8 cellular contexts compared by ENCODE assay signal in the genomic region with DNA sequence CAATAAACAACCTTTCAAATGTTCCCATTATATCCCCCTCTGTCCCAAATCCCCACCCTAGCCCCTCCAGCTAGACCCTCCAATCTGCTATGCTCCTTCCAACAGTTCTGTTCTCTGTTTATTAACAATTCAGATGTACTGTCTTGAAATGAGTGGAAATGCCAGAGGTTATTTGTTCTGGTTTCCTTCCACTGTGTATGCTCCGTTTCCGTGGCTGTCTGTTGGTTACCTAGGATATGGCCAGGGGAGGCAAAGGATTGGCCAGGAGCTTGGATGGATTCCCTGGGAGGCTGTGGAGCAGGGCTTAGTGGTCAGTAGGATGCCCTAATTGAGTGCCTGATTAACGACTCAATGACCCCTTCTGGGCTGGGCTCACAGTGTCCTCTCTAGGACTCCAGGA.
DNase-seq lines count a peak whose midpoint lies in the region; ATAC-seq and TF ChIP-seq lines count a peak whose summit lies in the region.

No MANE protein-coding gene starts in this region.

- H3K36me3 ChIP-seq in heart left ventricle: no peaks in the 10 kb centered on the region

- no peak for TF ChIP-seq POLR2A in heart left ventricle (IDR thresholded peaks at IDR 0.05)

- peak; percentile 12 for ATAC-seq in GM18868 (IDR thresholded peaks at IDR 0.05; ENCODE audit: unreplicated experiment)
- ATAC-seq in heart left ventricle: peak; percentile 58 to 81 (median 73)
- ATAC-seq in stimulated activated naive CD8-positive, alpha-beta T cell treated with anti-CD3 and anti-CD28 coated beads, Interleukin-15, Interleukin-2, amounts not matched to agents 100 U/mL and 50 U/mL, for 24 hours: no peak
- ATAC-seq in GM19397 (IDR thresholded peaks at IDR 0.05; ENCODE audit: unreplicated experiment): no peak

- DNase-seq in SW 1271 (lab: John Stamatoyannopoulos, UW) (peak; percentile 31 to 55), heart left ventricle (peak in 4 of 5 donors; percentile 16 to 57 (median 31)), retina (peak; percentile 46), GM10248 (ENCODE audit: extremely low spot score) (no peak), NCI-H526 treated with DMSO at 0.1 percent for 48 hours (lab: John Stamatoyannopoulos, UW) (no peak)
- no peak for DNase-seq in stimulated activated naive CD8-positive, alpha-beta T cell treated with anti-CD3 and anti-CD28 coated beads, Interleukin-15, Interleukin-2, amounts not matched to agents 100 U/mL and 50 U/mL, for 24 hours

- H3K27ac ChIP-seq in heart left ventricle: peak overlapping the region; percentile 19 to 87 (median 77)

- H3K27me3 ChIP-seq in heart left ventricle: no peaks in the 10 kb centered on the region

- intact Hi-C loops in heart left ventricle (cut with DNase I): loop anchor here in 5 of 10 donors (5.0 to 10.0 kb wide), 3 partner anchors 96 to 116 kb away; partner anchors contain the start of gene TGFB2 (in 4 of the 5)

- POLR2A ChIA-PET in GM10248 (lab: Yijun Ruan, JAX): no interaction called here

- TF ChIP-seq CTCF in heart left ventricle (IDR thresholded peaks at IDR 0.05): no peak
- TF ChIP-seq CTCF in GM10248 (IDR thresholded peaks at IDR 0.05; ENCODE audit: control extremely low read depth, extremely low read depth, low read depth, missing control alignments): no peak

- WGBS in heart left ventricle, 4 donors: 8 to 22% (median 10%) methylated on average over 3 of the region's 3 CpGs

- peak overlapping the region in 4 of 12 donors; percentile 11 to 25 (median 14) for H3K4me3 ChIP-seq in heart left ventricle

- H3K4me1 ChIP-seq in heart left ventricle: peaks cover 5 to 53% (median 39%) of the 10 kb centered on the region in 12 donors

- no peaks in the 10 kb centered on the region for H3K9me3 ChIP-seq in heart left ventricle

- CTCF ChIA-PET in GM10248 (lab: Yijun Ruan, JAX): no interaction called here

Comparison
In these comparisons a context has a peak if more than half of its experiments do, and no peak if none do; other contexts are left out.
1. ATAC-seq: peak in GM18868 (single experiment) and heart left ventricle (4 of 4); none in stimulated activated naive CD8-positive, alpha-beta T cell treated with anti-CD3 and anti-CD28 coated beads, Interleukin-15, Interleukin-2, amounts not matched to agents 100 U/mL and 50 U/mL, for 24 hours (single experiment) and GM19397 (single experiment).
2. DNase-seq: peak in SW 1271 (2 of 2), heart left ventricle (4 of 5) and retina (single experiment); none in stimulated activated naive CD8-positive, alpha-beta T cell treated with anti-CD3 and anti-CD28 coated beads, Interleukin-15, Interleukin-2, amounts not matched to agents 100 U/mL and 50 U/mL, for 24 hours (single experiment), GM10248 (single experiment) and NCI-H526 treated with DMSO at 0.1 percent for 48 hours (single experiment).